In the genomic region with DNA sequence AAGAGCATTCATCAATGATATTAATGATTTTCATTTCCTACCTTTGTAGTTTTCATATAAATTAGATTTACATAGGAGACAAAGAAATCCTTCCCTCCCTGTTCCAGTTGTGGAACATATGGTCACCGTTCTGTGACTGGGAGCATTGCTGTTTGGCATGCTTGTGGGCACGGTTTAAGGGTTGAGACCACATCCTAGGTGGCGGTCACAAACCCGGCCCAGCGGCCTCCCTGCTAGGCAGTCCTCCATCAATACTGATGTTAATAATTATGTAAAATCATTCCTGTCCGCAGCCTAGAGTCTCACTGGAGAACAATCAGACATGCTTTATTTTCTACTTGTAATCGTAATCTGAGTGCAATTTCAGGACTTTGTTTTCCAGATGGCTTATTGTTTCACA, we compare ENCODE assay signal across 12 cellular contexts.
"Had no signal": no experiment of that assay in that cellular context is flagged by ENCODE, and none has a peak within 500 bp of the region (broad histone marks: within the 10 kb centered on the region; RNA-seq: fewer than 3 reads in every experiment).

No MANE protein-coding gene starts in this region.

- H3K27me3 Mint-ChIP-seq: activated naive CD8-positive, alpha-beta T cell treated with anti-CD3 and anti-CD28 coated beads, Interleukin-2, amount 10 ng/mL, durations not matched to agents 7 days and 5 days had no signal

- H3K4me1 Mint-ChIP-seq: activated naive CD8-positive, alpha-beta T cell treated with anti-CD3 and anti-CD28 coated beads, Interleukin-2, amount 10 ng/mL, durations not matched to agents 7 days and 5 days had no signal

- H3K36me3 Mint-ChIP-seq: activated naive CD8-positive, alpha-beta T cell treated with anti-CD3 and anti-CD28 coated beads, Interleukin-2, amount 10 ng/mL, durations not matched to agents 7 days and 5 days; immature natural killer cell; mesothelial cell of epicardium had no signal

- ATAC-seq: activated CD4-positive, CD25-positive, alpha-beta regulatory T cell treated with anti-CD3 and anti-CD28 coated beads, Interleukin-2, amount 50 U/mL, for 24 hours; T-helper 17 cell had no signal

- H3K27ac Mint-ChIP-seq: activated naive CD8-positive, alpha-beta T cell treated with anti-CD3 and anti-CD28 coated beads, Interleukin-2, amount 10 ng/mL, durations not matched to agents 7 days and 5 days; mesothelial cell of epicardium; T-helper 17 cell had no signal

- H3K9me3 Mint-ChIP-seq: activated naive CD8-positive, alpha-beta T cell treated with anti-CD3 and anti-CD28 coated beads, Interleukin-2, amount 10 ng/mL, durations not matched to agents 7 days and 5 days; immature natural killer cell; mesothelial cell of epicardium had no signal

- DNase-seq: activated naive CD8-positive, alpha-beta T cell treated with anti-CD3 and anti-CD28 coated beads, Interleukin-2, amount 10 ng/mL, durations not matched to agents 7 days and 5 days; activated T-cell treated with anti-CD3 and anti-CD28 coated beads, Interleukin-2, amount 50 U/mL, for 1 hour; anterior cingulate cortex; immature natural killer cell; nucleus accumbens; right lobe of liver; spleen; stimulated activated naive CD4-positive, alpha-beta T cell; T-helper 17 cell; upper lobe of left lung had no signal

- H3K4me3 Mint-ChIP-seq: activated naive CD8-positive, alpha-beta T cell treated with anti-CD3 and anti-CD28 coated beads, Interleukin-2, amount 10 ng/mL, durations not matched to agents 7 days and 5 days; immature natural killer cell; mesothelial cell of epicardium; T-helper 17 cell had no signal
